20 cellular contexts compared by ENCODE assay signal in the genomic region with DNA sequence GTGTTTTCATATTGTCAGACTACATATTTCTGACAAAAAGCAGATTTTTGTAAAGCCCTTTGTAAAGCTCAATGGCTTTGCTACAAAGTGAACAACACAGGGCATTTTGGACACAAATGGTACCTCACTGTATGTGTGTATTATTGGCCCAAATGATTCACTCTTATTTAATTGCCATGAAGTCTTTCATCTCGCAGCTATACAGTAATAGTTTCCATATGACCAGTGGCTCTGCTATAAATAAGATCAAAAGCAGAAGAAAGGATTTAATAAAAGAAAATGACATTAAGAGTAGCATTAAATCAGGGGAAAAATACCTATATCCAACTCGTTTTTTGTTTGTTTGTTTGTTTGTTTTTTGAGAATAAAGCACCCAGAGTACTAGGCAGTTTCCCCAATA.
DNase-seq lines count a peak whose midpoint lies in the region; ATAC-seq and TF ChIP-seq lines count a peak whose summit lies in the region.
"Had no signal": no experiment of that assay in that cellular context is flagged by ENCODE, and none has a peak within 500 bp of the region (broad histone marks: within the 10 kb centered on the region; RNA-seq: fewer than 3 reads in every experiment).

No MANE protein-coding gene starts in this region.

- H3K9me3 Mint-ChIP-seq in MCF 10A (ENCODE audit: unreplicated experiment): no peaks in the 10 kb centered on the region

- H3K27ac Mint-ChIP-seq in MCF 10A (ENCODE audit: low read depth, unreplicated experiment): no peak overlapping the region

- no peaks in the 10 kb centered on the region for H3K36me3 ChIP-seq in breast epithelium
- H3K36me3 ChIP-seq in parathyroid adenoma (ENCODE audit: control insufficient read depth, insufficient read depth, low read length): no peaks in the 10 kb centered on the region
- no peaks in the 10 kb centered on the region for H3K36me3 ChIP-seq in upper lobe of right lung

- H3K4me3 ChIP-seq in breast epithelium (no peak overlapping the region), parathyroid adenoma (ENCODE audit: low read depth, low read length) (no peak overlapping the region), upper lobe of right lung (no peak overlapping the region)
- H3K4me3 ChIP-seq: BLaER1, mucosa of descending colon, SJSA1, testis had no signal

- ATAC-seq in upper lobe of right lung: no peak
- ATAC-seq: mucosa of descending colon had no signal

- H3K27me3 ChIP-seq in breast epithelium (no peaks in the 10 kb centered on the region), parathyroid adenoma (ENCODE audit: control insufficient read depth, insufficient read depth, low read length) (no peaks in the 10 kb centered on the region), upper lobe of right lung (no peaks in the 10 kb centered on the region)
- H3K27me3 ChIP-seq: BLaER1, SJSA1, testis had no signal

- DNase-seq in breast epithelium (ENCODE audit: low spot score in 2 of 2) (no peak), MCF 10A (ENCODE audit: unreplicated experiment) (no peak), upper lobe of right lung (no peak), mesenteric fat pad (ENCODE audit: low spot score) (no peak), NCI-H774 (lab: John Stamatoyannopoulos, UW) (no peak)
- no peak for DNase-seq in central memory CD4-positive, alpha-beta T cell
- DNase-seq: activated CD4-positive, alpha-beta T cell treated with anti-CD3 and anti-CD28 coated beads for 1 hour; activated gamma-delta T cell treated with Interleukin-2 at 50 U/mL for 16 hours; KBM-7; mucosa of descending colon; NCI-H1048; OCI-M1; stimulated activated CD4-positive, alpha-beta T cell treated with anti-CD3 and anti-CD28 coated beads, Interleukin-2, amount 100 ng/mL, for 48 hours; testis had no signal

- H3K9ac ChIP-seq in parathyroid adenoma: no peak overlapping the region
- H3K9ac ChIP-seq: BLaER1 had no signal

- no peaks in the 10 kb centered on the region for H3K27me3 Mint-ChIP-seq in MCF 10A (ENCODE audit: insufficient read depth, unreplicated experiment)

- no peak overlapping the region for H2AFZ ChIP-seq in parathyroid adenoma

- no peaks in the 10 kb centered on the region for H3K79me2 ChIP-seq in parathyroid adenoma

- no peak overlapping the region for H3K4me3 Mint-ChIP-seq in MCF 10A (ENCODE audit: unreplicated experiment)

- CTCF ChIA-PET in MCF 10A (lab: Yijun Ruan, JAX): interaction anchor here (0.8 to 4.7 kb wide), 3 partner anchors 9 to 147 kb away, joined by 3 to 40 read pairs (median 4); no protein-coding TSS in a partner anchor

- POLR2A ChIA-PET in MCF 10A (lab: Yijun Ruan, JAX): no interaction called here

- H3K9me3 ChIP-seq in breast epithelium (no peaks in the 10 kb centered on the region), parathyroid adenoma (ENCODE audit: control insufficient read depth, low read length) (no peaks in the 10 kb centered on the region), upper lobe of right lung (no peaks in the 10 kb centered on the region)
- H3K9me3 ChIP-seq: BLaER1, mucosa of descending colon, SJSA1, testis had no signal

- peaks cover 11% of the 10 kb centered on the region for H3K4me1 Mint-ChIP-seq in MCF 10A (ENCODE audit: insufficient read depth, unreplicated experiment)

- H3K4me2 ChIP-seq in parathyroid adenoma (ENCODE audit: low read length): no peak overlapping the region
- H3K4me2 ChIP-seq: BLaER1 had no signal

- peak overlapping the region; percentile 43 to 88 for H3K27ac ChIP-seq in breast epithelium
- peak overlapping the region; percentile 13 for H3K27ac ChIP-seq in cingulate gyrus (ENCODE audit: low read depth, low read length)
- peak overlapping the region; percentile 47 for H3K27ac ChIP-seq in parathyroid adenoma
- H3K27ac ChIP-seq in upper lobe of right lung: peak overlapping the region; percentile 37
- H3K27ac ChIP-seq: 22Rv1, BLaER1, HL-60, SJSA1 had no signal

- H3K4me1 ChIP-seq in breast epithelium (peaks cover 0 to 2% of the 10 kb centered on the region in 2 donors), parathyroid adenoma (peaks cover 3% of the 10 kb centered on the region), upper lobe of right lung (peaks cover 24% of the 10 kb centered on the region)
- H3K4me1 ChIP-seq: BLaER1 had no signal

- TF ChIP-seq CTCF in breast epithelium (IDR thresholded peaks at IDR 0.05) (no peak), MCF 10A (IDR thresholded peaks at IDR 0.05; ENCODE audit: unreplicated experiment) (no peak), parathyroid adenoma (IDR thresholded peaks at IDR 0.05) (no peak), upper lobe of right lung (IDR thresholded peaks at IDR 0.05) (no peak)

- intact Hi-C loops in breast epithelium (cut with DNase I; ENCODE audit: low total_unique reads): no loop called here
- intact Hi-C loops in MCF 10A (cut with micrococcal nuclease): no loop called here
- intact Hi-C loops in upper lobe of right lung (cut with DNase I): no loop called here

- H3K36me3 Mint-ChIP-seq in MCF 10A (ENCODE audit: insufficient read depth, unreplicated experiment): no peaks in the 10 kb centered on the region

- no TSS peak for BruUV-seq in MCF 10A (replicated peaks; lab: Mats Ljungman, UMichigan)

- TF ChIP-seq POLR2A in breast epithelium (IDR thresholded peaks at IDR 0.05): no peak

Comparison
In these comparisons a context has a peak if more than half of its experiments do, and no peak if none do; other contexts are left out.
1. H3K27ac ChIP-seq: peak in every context shown above with its lines; median percentile 66 in breast epithelium; 47 in parathyroid adenoma; 37 in upper lobe of right lung; 13 in cingulate gyrus.